ENCODE assay signal across 8 cellular contexts in the genomic region with DNA sequence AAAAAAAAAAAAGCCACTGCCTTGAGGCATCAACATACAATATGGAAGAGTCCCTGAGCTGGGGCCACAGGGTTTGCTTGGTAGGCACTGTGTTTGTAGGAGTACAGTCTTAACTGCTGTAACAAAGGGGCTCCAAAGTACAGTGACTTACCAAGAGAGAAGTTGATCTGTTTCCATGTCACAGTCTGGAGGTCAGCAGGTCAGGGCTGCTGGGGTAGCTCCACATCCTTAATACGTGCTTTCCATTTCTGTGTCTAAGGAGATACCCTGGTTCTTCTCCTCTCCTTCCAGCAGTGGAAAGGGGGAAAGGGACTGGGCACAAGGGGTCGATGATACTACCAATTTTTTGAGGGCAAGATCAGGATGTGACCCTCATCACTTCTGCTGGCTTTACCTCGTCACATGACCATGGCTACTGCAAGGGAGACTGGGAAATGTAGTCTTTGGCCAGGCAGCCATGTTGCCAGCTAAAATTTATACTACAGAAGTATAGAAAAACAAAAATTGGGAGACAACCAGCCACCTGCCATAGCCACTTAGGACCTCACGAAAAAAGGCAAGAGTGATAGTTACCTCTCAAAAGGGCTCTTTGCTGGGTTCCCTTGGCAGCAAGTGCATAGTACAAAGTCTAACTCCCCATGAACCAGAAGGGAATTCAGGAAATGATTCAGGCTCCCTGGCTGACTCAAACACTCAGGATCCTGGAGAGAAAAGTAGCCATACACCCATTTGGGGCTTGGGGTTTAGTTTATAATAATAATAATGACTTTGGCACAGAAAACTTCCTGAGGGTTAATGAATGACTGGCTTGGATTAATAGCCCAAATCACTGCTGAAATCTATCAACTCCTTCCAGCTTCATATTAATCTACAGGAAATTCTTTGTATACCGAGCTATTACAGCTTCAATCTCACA. TPM values are rescaled to one million over a fixed set of nuclear protein-coding genes. Genes with fewer than 3 reads are reported as not detected.
DNase-seq lines count a peak whose midpoint lies in the region; ATAC-seq and TF ChIP-seq lines count a peak whose summit lies in the region.

No MANE protein-coding gene starts in this region.

- no peak for TF ChIP-seq EP300 in Ishikawa (IDR thresholded peaks at IDR 0.05; ENCODE audit: borderline replicate concordance)

- peaks cover 3 to 21% of the 10 kb centered on the region in 2 donors for H3K4me1 ChIP-seq in ascending aorta

- no peaks in the 10 kb centered on the region for H3K27me3 ChIP-seq in ascending aorta

- no peaks in the 10 kb centered on the region for H3K36me3 ChIP-seq in ascending aorta

- no peak for TF ChIP-seq CTCF in ascending aorta (IDR thresholded peaks at IDR 0.05)

- ATAC-seq in HG02678 (IDR thresholded peaks at IDR 0.05; ENCODE audit: unreplicated experiment): no peak

- H3K9me3 ChIP-seq in ascending aorta: no peaks in the 10 kb centered on the region

- H3K27ac ChIP-seq in ascending aorta: peak overlapping the region; percentile 81 to 83

- H3K4me3 ChIP-seq in ascending aorta: peak overlapping the region; percentile 11 to 27

- intact Hi-C loops in ascending aorta (cut with DNase I): loop anchor here (1.0 to 2.0 kb wide), 2 partner anchors 20 to 160 kb away; no protein-coding TSS in a partner anchor

- TF ChIP-seq RAD21 in Ishikawa (IDR thresholded peaks at IDR 0.05; ENCODE audit: low read depth): no peak

- DNase-seq in ELF-1 (ENCODE audit: low read depth, low spot score) (peak; percentile 47), ascending aorta (ENCODE audit: low spot score in 2 of 2) (peak in 1 of 2 donors; percentile 83), iris pigment epithelial cell (ENCODE audit: low read depth) (peak; percentile 67), NCI-H1930 (lab: John Stamatoyannopoulos, UW) (no peak), putamen (ENCODE audit: low spot score) (no peak)
- no peak for DNase-seq in activated CD4-positive, alpha-beta T cell treated with anti-CD3 and anti-CD28 coated beads, Interleukin-2, amount 50 U/mL, for 48 hours

TF ChIP-seq in Ishikawa, 13 proteins besides CTCF, POLR2A, EP300 and RAD21:
- TF ChIP-seq YY1 (IDR thresholded peaks at IDR 0.05; ENCODE audit: low read depth): peak; percentile 92
- TF ChIP-seq ZBTB7A (IDR thresholded peaks at IDR 0.05; ENCODE audit: low read depth): no peak
- no peak for TF ChIP-seq CREB1 (IDR thresholded peaks at IDR 0.05; ENCODE audit: low read depth)
- no peak for TF ChIP-seq TCF12 (IDR thresholded peaks at IDR 0.05; ENCODE audit: low read depth)
- no peak for TF ChIP-seq TAF1 (IDR thresholded peaks at IDR 0.05; ENCODE audit: low read depth)
- TF ChIP-seq USF1 (IDR thresholded peaks at IDR 0.05): peak; percentile 97
- no peak for TF ChIP-seq CEBPB (IDR thresholded peaks at IDR 0.05)
- TF ChIP-seq REST (IDR thresholded peaks at IDR 0.05; ENCODE audit: low read depth): no peak
- TF ChIP-seq FOXM1 (IDR thresholded peaks at IDR 0.05; ENCODE audit: borderline replicate concordance, low read depth): no peak
- no peak for TF ChIP-seq TEAD4 (IDR thresholded peaks at IDR 0.05)
- TF ChIP-seq EGR1 (IDR thresholded peaks at IDR 0.05): no peak

RNA-seq across cellular contexts. Expression of gene ATP5PO, which starts 52.7 kb away (rescaled TPM):
- 62.5 TPM for total RNA-seq in ascending aorta

Comparison
In these comparisons a context has a peak if more than half of its experiments do, and no peak if none do; other contexts are left out.
1. DNase-seq: peak in ELF-1 (single experiment) and iris pigment epithelial cell (single experiment); none in activated CD4-positive, alpha-beta T cell treated with anti-CD3 and anti-CD28 coated beads, Interleukin-2, amount 50 U/mL, for 48 hours (0 of 2), NCI-H1930 (0 of 2) and putamen (single experiment).